In the genomic region with DNA sequence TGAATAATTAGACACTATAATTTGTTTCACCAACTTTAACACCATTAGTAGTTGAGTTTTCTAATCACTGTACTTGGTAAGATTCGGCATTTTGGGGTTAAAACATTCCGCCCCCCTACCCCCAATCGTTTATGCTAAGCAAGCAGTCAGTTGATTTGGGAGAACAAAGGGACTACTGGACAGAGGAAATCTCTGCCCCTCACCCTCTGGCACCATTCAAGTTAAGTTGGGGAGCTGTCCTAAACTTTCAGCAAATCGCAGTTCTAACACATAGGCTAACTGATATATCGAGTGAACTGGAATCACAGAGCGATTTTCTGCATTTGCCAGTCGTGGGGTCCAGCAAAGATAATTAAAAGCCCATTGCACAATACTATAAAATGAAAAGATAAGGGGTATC, we compare ENCODE assay signal across 1 cellular context.
TF ChIP-seq lines count a peak whose summit lies in the region.

No MANE protein-coding gene starts in this region.

TF ChIP-seq in SK-N-SH treated with all-trans-retinoic acid at 6 μM for 48 hours, 23 proteins besides CTCF, POLR2A, EP300 and RAD21 (continued from another document):
- TF ChIP-seq, protein P1, sequence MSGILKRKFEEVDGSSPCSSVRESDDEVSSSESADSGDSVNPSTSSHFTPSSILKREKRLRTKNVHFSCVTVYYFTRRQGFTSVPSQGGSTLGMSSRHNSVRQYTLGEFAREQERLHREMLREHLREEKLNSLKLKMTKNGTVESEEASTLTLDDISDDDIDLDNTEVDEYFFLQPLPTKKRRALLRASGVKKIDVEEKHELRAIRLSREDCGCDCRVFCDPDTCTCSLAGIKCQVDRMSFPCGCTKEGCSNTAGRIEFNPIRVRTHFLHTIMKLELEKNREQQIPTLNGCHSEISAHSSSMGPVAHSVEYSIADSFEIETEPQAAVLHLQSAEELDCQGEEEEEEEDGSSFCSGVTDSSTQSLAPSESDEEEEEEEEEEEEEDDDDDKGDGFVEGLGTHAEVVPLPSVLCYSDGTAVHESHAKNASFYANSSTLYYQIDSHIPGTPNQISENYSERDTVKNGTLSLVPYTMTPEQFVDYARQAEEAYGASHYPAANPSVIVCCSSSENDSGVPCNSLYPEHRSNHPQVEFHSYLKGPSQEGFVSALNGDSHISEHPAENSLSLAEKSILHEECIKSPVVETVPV (CRISPR knock-in tag; IDR thresholded peaks at IDR 0.05) = no peak
- TF ChIP-seq ESRRG (CRISPR knock-in tag; IDR thresholded peaks at IDR 0.05) (no peak), TOX (CRISPR knock-in tag; IDR thresholded peaks at IDR 0.05; ENCODE audit: borderline replicate concordance) (no peak), ZFP3 (CRISPR knock-in tag; IDR thresholded peaks at IDR 0.05) (0 out of 2 replicates have a peak, but pooled peaks have one; percentile 59), ZC3H10 (CRISPR knock-in tag; IDR thresholded peaks at IDR 0.05) (no peak), ZNF565 (CRISPR knock-in tag; conservative IDR thresholded peaks at IDR 0.05; ENCODE audit: low read depth) (no peak)
- TF ChIP-seq, protein P2, sequence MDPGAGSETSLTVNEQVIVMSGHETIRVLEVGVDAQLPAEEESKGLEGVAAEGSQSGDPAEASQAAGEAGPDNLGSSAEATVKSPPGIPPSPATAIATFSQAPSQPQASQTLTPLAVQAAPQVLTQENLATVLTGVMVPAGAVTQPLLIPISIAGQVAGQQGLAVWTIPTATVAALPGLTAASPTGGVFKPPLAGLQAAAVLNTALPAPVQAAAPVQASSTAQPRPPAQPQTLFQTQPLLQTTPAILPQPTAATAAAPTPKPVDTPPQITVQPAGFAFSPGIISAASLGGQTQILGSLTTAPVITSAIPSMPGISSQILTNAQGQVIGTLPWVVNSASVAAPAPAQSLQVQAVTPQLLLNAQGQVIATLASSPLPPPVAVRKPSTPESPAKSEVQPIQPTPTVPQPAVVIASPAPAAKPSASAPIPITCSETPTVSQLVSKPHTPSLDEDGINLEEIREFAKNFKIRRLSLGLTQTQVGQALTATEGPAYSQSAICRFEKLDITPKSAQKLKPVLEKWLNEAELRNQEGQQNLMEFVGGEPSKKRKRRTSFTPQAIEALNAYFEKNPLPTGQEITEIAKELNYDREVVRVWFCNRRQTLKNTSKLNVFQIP (CRISPR knock-in tag; IDR thresholded peaks at IDR 0.05; ENCODE audit: borderline replicate concordance, low read depth) = no peak
TF ChIP-seq in SK-N-SH treated with all-trans-retinoic acid at 6 μM for 48 hours: peak in this region for 5.
